ENCODE assay signal across 18 cellular contexts in the genomic region with DNA sequence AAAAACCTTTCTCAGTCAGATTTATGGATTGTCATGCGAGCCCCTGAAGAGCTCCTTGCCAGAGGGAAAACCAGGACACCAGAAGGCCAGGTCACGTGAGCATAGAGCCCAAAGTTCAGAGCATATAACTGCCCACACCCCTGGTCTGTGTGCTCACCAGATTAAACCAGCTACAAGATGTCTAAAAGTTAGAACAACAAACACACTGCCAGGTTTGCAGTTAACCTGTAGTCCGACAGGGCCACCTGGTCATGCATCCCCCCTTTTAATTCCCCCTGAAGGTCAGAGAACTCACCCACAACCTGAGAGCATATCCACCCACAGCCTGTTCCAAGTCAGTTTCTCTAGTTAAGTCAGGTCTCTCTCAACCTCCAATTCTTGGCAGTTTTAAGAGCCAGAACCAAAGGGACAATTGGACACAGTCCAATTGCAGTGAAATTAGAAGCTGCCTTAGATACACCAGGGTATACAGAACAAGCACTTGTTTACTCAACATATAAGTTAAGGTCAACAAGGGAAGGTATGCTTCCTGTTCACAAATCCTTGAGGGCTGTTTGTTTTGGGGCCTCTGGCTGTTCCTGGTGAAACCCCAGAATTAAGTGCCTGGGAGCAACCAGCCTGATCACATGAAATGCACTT.
DNase-seq lines count a peak whose midpoint lies in the region; ATAC-seq and TF ChIP-seq lines count a peak whose summit lies in the region.
"Had no signal": no experiment of that assay in that cellular context is flagged by ENCODE, and none has a peak within 500 bp of the region (broad histone marks: within the 10 kb centered on the region; RNA-seq: fewer than 3 reads in every experiment).

No MANE protein-coding gene starts in this region.

- peaks cover 11% of the 10 kb centered on the region for H3K4me1 ChIP-seq in mucosa of descending colon (ENCODE audit: low read depth)
- H3K4me1 ChIP-seq: foreskin keratinocyte, lower lobe of right lung, right atrium auricular region had no signal

- CTCF ChIA-PET in activated CD8-positive, alpha-beta memory T cell treated with anti-CD3 and anti-CD28 coated beads, Interleukin-2, amount 10 ng/mL, durations not matched to agents 7 days and 5 days (lab: Charles Lee): no interaction called here

- no peaks in the 10 kb centered on the region for H3K4me1 Mint-ChIP-seq in T-helper 2 cell treated with Interferon-gamma antibody and Interleukin-4, amounts not matched to agents 5 μg/mL and 100 μg/mL, for 36 hours (ENCODE audit: low read depth)
- no peaks in the 10 kb centered on the region for H3K4me1 Mint-ChIP-seq in activated CD8-positive, alpha-beta memory T cell treated with anti-CD3 and anti-CD28 coated beads, Interleukin-2, amount 10 ng/mL, durations not matched to agents 7 days and 5 days

- intact Hi-C loops in mucosa of descending colon (cut with DNase I, micrococcal nuclease): no loop called here

- H3K27me3 Mint-ChIP-seq in T-helper 2 cell treated with Interferon-gamma antibody and Interleukin-4, amounts not matched to agents 5 μg/mL and 100 μg/mL, for 36 hours (ENCODE audit: low read depth): no peaks in the 10 kb centered on the region
- no peaks in the 10 kb centered on the region for H3K27me3 Mint-ChIP-seq in activated CD8-positive, alpha-beta memory T cell treated with anti-CD3 and anti-CD28 coated beads, Interleukin-2, amount 10 ng/mL, durations not matched to agents 7 days and 5 days

- H3K9me3 Mint-ChIP-seq in T-helper 2 cell treated with Interferon-gamma antibody and Interleukin-4, amounts not matched to agents 5 μg/mL and 100 μg/mL, for 36 hours: no peaks in the 10 kb centered on the region
- no peaks in the 10 kb centered on the region for H3K9me3 Mint-ChIP-seq in activated CD8-positive, alpha-beta memory T cell treated with anti-CD3 and anti-CD28 coated beads, Interleukin-2, amount 10 ng/mL, durations not matched to agents 7 days and 5 days (ENCODE audit: low read depth)

- ATAC-seq in mucosa of descending colon: peak; percentile 96
- no peak for ATAC-seq in activated CD8-positive, alpha-beta memory T cell treated with anti-CD3 and anti-CD28 coated beads, Interleukin-2, amount 10 ng/mL, durations not matched to agents 7 days and 5 days
- ATAC-seq: activated CD4-positive, CD25-positive, alpha-beta regulatory T cell treated with anti-CD3 and anti-CD28 coated beads, Interleukin-2, amount 50 U/mL, for 24 hours; foreskin keratinocyte; lower lobe of right lung had no signal

- no peak overlapping the region for H3K4me3 ChIP-seq in mucosa of descending colon
- H3K4me3 ChIP-seq: lower lobe of right lung, MG63, right atrium auricular region had no signal

- no peaks in the 10 kb centered on the region for H3K9me3 ChIP-seq in mucosa of descending colon
- H3K9me3 ChIP-seq: lower lobe of right lung, MG63, right atrium auricular region had no signal

- no peak overlapping the region for H3K27ac Mint-ChIP-seq in T-helper 2 cell treated with Interferon-gamma antibody and Interleukin-4, amounts not matched to agents 5 μg/mL and 100 μg/mL, for 36 hours
- no peak overlapping the region for H3K27ac Mint-ChIP-seq in activated CD8-positive, alpha-beta memory T cell treated with anti-CD3 and anti-CD28 coated beads, Interleukin-2, amount 10 ng/mL, durations not matched to agents 7 days and 5 days

- no peak for TF ChIP-seq CTCF in mucosa of descending colon (IDR thresholded peaks at IDR 0.05)

- DNase-seq in DMS53 (lab: John Stamatoyannopoulos, UW) (peak; percentile 73), LoVo (ENCODE audit: low spot score) (peak; percentile 42), SK-N-DZ (ENCODE audit: low spot score) (peak; percentile 13), mucosa of descending colon (peak; percentile 55 to 83 (median 70)), T-helper 9 cell (no peak)
- no peak for DNase-seq in T-helper 2 cell treated with Interferon-gamma antibody and Interleukin-4, amounts not matched to agents 5 μg/mL and 100 μg/mL, for 36 hours (ENCODE audit: low spot score)
- no peak for DNase-seq in stimulated activated CD4-positive, alpha-beta T cell treated with anti-CD3 and anti-CD28 coated beads, Interleukin-2, amount 100 ng/mL, for 24 hours
- no peak for DNase-seq in activated CD8-positive, alpha-beta memory T cell treated with anti-CD3 and anti-CD28 coated beads, Interleukin-2, amount 10 ng/mL, durations not matched to agents 7 days and 5 days
- DNase-seq: COR-L47; foreskin keratinocyte; HCEC 1CT; lower lobe of right lung; MG63; NCI-H2081 treated with DMSO at 0.1 percent for 48 hours; NK-92 treated with Interleukin-12 subunit alpha and Interleukin-12 subunit beta, amount 100 ng/mL, for 24 hours; stimulated activated CD4-positive, alpha-beta T cell treated with anti-CD3 and anti-CD28 coated beads, Interleukin-1b, Interleukin-23, amount 100 ng/mL, for 48 hours had no signal

- H3K36me3 Mint-ChIP-seq in T-helper 2 cell treated with Interferon-gamma antibody and Interleukin-4, amounts not matched to agents 5 μg/mL and 100 μg/mL, for 36 hours (ENCODE audit: low read depth): no peaks in the 10 kb centered on the region
- H3K36me3 Mint-ChIP-seq in activated CD8-positive, alpha-beta memory T cell treated with anti-CD3 and anti-CD28 coated beads, Interleukin-2, amount 10 ng/mL, durations not matched to agents 7 days and 5 days: no peaks in the 10 kb centered on the region

- H3K4me3 Mint-ChIP-seq in T-helper 2 cell treated with Interferon-gamma antibody and Interleukin-4, amounts not matched to agents 5 μg/mL and 100 μg/mL, for 36 hours: no peak overlapping the region
- H3K4me3 Mint-ChIP-seq in activated CD8-positive, alpha-beta memory T cell treated with anti-CD3 and anti-CD28 coated beads, Interleukin-2, amount 10 ng/mL, durations not matched to agents 7 days and 5 days: no peak overlapping the region

- H3K36me3 ChIP-seq in mucosa of descending colon (ENCODE audit: low read depth): no peaks in the 10 kb centered on the region
- H3K36me3 ChIP-seq: lower lobe of right lung, MG63, right atrium auricular region had no signal

Comparison
In these comparisons a context has a peak if more than half of its experiments do, and no peak if none do; other contexts are left out.
1. DNase-seq: peak in DMS53 (single experiment), LoVo (single experiment), SK-N-DZ (single experiment) and mucosa of descending colon (3 of 3); none in T-helper 2 cell treated with Interferon-gamma antibody and Interleukin-4, amounts not matched to agents 5 μg/mL and 100 μg/mL, for 36 hours (single experiment), stimulated activated CD4-positive, alpha-beta T cell treated with anti-CD3 and anti-CD28 coated beads, Interleukin-2, amount 100 ng/mL, for 24 hours (0 of 2), T-helper 9 cell (single experiment) and activated CD8-positive, alpha-beta memory T cell treated with anti-CD3 and anti-CD28 coated beads, Interleukin-2, amount 10 ng/mL, durations not matched to agents 7 days and 5 days (single experiment).